20 cellular contexts compared by ENCODE assay signal in genomic region chr12:113340061-113340460, GRCh38.
"Had no signal": no experiment of that assay in that cellular context is flagged by ENCODE, and none has a peak within 500 bp of the region (broad histone marks: within the 10 kb centered on the region; RNA-seq: fewer than 3 reads in every experiment).

No MANE protein-coding gene starts in this region.

- ATAC-seq: HepG2, SK-N-SH treated with all-trans-retinoic acid at 6 μM for 48 hours had no signal

- H3K27ac ChIP-seq: RWPE1 had no signal

- DNase-seq: IMR-90, Karpas-422, KG1, MM.1S, NCI-H1092 treated with DMSO at 0.1 percent for 48 hours, NCI-H1436, NCI-H187, NCI-H2029, NCI-H2081 treated with DMSO at 0.1 percent for 48 hours, NCI-H2171, NCI-H226, NCI-H446, NCI-H510A, NCI-H524 treated with DMSO at 0.1 percent for 48 hours, NCI-H69, NCI-H774, SHP77 had no signal
